ENCODE assay signal across 8 cellular contexts in the genomic region with DNA sequence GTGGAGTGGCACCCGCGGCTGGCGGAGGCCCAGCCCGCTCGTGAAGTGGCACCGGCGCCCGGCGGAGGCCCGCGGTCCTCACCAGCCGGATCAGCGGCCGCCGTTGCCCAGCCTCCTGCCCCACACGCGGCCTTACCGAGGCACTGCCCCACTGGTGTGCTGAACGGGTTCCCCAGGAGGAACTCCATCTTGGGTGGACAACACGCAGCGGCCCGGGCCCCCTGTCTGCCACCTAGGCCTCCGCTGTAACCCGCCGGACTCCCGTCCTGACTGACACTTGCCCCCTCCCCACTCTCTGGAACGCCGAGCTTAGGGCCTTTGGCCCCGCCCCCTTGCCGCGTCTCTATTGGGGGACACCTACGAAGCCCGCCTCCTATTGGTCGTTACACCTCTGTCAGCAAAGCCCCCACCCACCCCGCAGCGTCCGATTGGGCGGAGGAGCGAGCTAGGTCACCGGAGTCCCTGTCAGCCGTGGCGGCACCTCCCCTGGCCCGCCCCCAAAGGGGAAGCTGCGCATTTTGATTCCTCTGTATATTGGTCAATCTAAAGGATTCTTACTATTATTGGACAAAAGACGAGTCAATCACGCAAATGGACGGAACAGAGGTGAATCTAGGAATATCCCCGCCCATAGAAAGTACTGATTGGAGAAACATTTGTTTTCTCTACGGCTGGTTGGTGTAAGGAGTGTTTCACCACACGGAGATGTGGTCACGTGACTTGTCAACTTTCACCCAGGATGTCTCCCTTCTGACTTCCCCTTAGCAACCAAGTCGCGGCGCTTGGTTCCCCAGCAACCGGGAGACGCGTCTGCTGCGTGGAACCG. TPM values are rescaled to one million over a fixed set of nuclear protein-coding genes. Genes with fewer than 3 reads are reported as not detected.
DNase-seq lines count a peak whose midpoint lies in the region; ATAC-seq and TF ChIP-seq lines count a peak whose summit lies in the region.

Gene DRC3 (plus strand): TSS at position 737 of the 826 bp plus-strand sequence. CDS start 4,737 bp downstream, outside the sequence.
Gene TOM1L2 (minus strand): TSS at position 275 of the 826 bp plus-strand sequence. CDS start 87 bp downstream, at position 188.

- intact Hi-C loops in left cardiac atrium (cut with DNase I) (no loop called here), posterior cingulate gyrus (cut with DNase I) (loop anchor here (1.0 to 5.0 kb wide), 3 partner anchors 50 to 290 kb away; partner anchors contain the start of genes ATPAF2, GID4 and RAI1)

- TF ChIP-seq POLR2A in GM15510 (IDR thresholded peaks at IDR 0.05; ENCODE audit: borderline replicate concordance, extremely low read depth, insufficient read length) (peak; percentile 53), upper lobe of left lung (IDR thresholded peaks at IDR 0.05) (peak in 3 of 4 donors; percentile 94 to 96 (median 95))

- peaks cover 22 to 34% (median 27%) of the 10 kb centered on the region in 4 donors for H3K4me1 ChIP-seq in upper lobe of left lung

- peak within 1 kb of the TSS; percentile 91 to 96 (median 92) for H3K27ac ChIP-seq in upper lobe of left lung

- 0 to 1% methylated on average over 19 to 50 of the region's 59 CpGs for WGBS in upper lobe of left lung, 2 donors

- ATAC-seq in HG02884 (IDR thresholded peaks at IDR 0.05; ENCODE audit: unreplicated experiment): peak; percentile 86
- peak; percentile 96 to 98 for ATAC-seq in left cardiac atrium
- peak; percentile 99 for ATAC-seq in upper lobe of left lung (ENCODE audit: low FRiP score in 2 of 2)

- peak in 3 of 6 experiments; percentile 24 to 45 (median 27) for TF ChIP-seq CTCF in upper lobe of left lung (IDR thresholded peaks at IDR 0.05)

- TF ChIP-seq EP300 in upper lobe of left lung (IDR thresholded peaks at IDR 0.05): no peak

- H3K27me3 ChIP-seq in upper lobe of left lung: no peaks in the 10 kb centered on the region

- peak; percentile 100 for DNase-seq in NCI-H146 treated with DMSO at 0.1 percent for 48 hours (lab: John Stamatoyannopoulos, UW; ENCODE audit: unreplicated experiment)
- peak; percentile 100 for DNase-seq in T-helper 1 cell
- peak; percentile 91 to 100 (median 100) for DNase-seq in amygdala (lab: John Stamatoyannopoulos, UW)
- peak; percentile 100 for DNase-seq in left cardiac atrium
- peak; percentile 100 for DNase-seq in posterior cingulate gyrus
- DNase-seq in upper lobe of left lung: peak; percentile 98 to 100

- H3K36me3 ChIP-seq in upper lobe of left lung: no peaks in the 10 kb centered on the region

- H3K9me3 ChIP-seq in upper lobe of left lung: no peaks in the 10 kb centered on the region

- peak within 1 kb of the TSS; percentile 88 to 97 (median 92) for H3K4me3 ChIP-seq in upper lobe of left lung

RNA-seq across cellular contexts. Expression of gene DRC3, which starts in this region (rescaled TPM):
- total RNA-seq in left cardiac atrium: 1 to 10 TPM; 1.4 to 2.0 TPM
- 10 to 100 TPM in 4 of 6 donors, 1 to 10 TPM in 2; 1.5 to 46.2 (median 11.4) TPM for total RNA-seq in upper lobe of left lung

RNA-seq across cellular contexts. Expression of gene TOM1L2, which starts in this region (rescaled TPM):
- total RNA-seq in left cardiac atrium: 100 to 1,000 TPM; 179 to 183 TPM
- total RNA-seq in upper lobe of left lung: 100 to 1,000 TPM in 1 of 6 donors, 10 to 100 TPM in 5; 54.2 to 134 (median 72.9) TPM

Comparison
In these comparisons a context has a peak if more than half of its experiments do, and no peak if none do; other contexts are left out.
1. Peak in every context shown above with its lines: DNase-seq, ATAC-seq, H3K4me3 ChIP-seq and H3K27ac ChIP-seq.